In the genomic region with DNA sequence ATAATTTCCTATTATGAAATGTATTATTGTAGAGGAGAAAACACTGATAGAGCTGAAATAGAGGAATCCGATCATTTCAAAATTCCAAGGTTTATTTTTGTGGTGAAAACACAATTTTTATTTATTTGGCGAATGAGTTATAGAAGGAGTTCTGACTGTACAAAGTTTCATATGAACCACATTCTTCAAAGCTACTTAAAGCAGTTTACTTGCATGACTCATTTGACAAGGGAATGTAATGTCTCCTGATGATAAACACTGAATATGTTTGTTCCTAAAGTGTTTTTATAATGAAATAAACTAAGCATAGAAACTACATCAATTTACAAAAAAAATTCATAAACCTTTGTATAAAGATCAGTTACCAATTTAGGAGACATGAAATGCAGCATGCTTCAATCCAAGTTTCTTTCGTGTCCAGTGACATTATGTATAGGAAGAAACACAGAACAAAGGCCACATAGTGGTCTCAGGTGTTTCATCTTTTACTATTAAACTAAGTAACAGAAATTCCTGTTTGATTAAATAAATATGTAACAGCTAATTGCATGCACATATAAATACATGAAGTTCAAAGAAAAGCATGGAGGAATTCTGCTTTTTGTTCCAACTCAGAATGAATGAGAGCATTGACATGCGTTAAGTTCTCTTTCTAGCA, we compare ENCODE assay signal across 10 cellular contexts. TPM values are rescaled to one million over a fixed set of nuclear protein-coding genes. Genes with fewer than 3 reads are reported as not detected.
A peak's percentile ranks its signal among the peaks of the same experiment; 100 is the strongest.
DNase-seq lines count a peak whose midpoint lies in the region; ATAC-seq and TF ChIP-seq lines count a peak whose summit lies in the region.
"Had no signal": no experiment of that assay in that cellular context is flagged by ENCODE, and none has a peak within 500 bp of the region (broad histone marks: within the 10 kb centered on the region; RNA-seq: fewer than 3 reads in every experiment).

No MANE protein-coding gene starts in this region.

- H3K4me3 ChIP-seq in DOHH2 (ENCODE audit: low read length) (peak overlapping the region; percentile 81), SJCRH30 (no peak overlapping the region)
- H3K4me3 ChIP-seq in naive thymus-derived CD4-positive, alpha-beta T cell (ENCODE audit: low read length): peak overlapping the region; percentile 71

- peaks cover 32% of the 10 kb centered on the region for H3K36me3 ChIP-seq in DOHH2 (ENCODE audit: control insufficient read depth, low read length)
- H3K36me3 ChIP-seq in naive thymus-derived CD4-positive, alpha-beta T cell (ENCODE audit: control insufficient read depth in 2 of 3, insufficient read depth in 3 of 3, low read length in 3 of 3): no peaks in the 10 kb centered on the region
- H3K36me3 ChIP-seq in SJCRH30: no peaks in the 10 kb centered on the region

- intact Hi-C loops in naive thymus-derived CD4-positive, alpha-beta T cell (cut with micrococcal nuclease): loop anchor here in 1 of 2 donors (2.0 kb wide), 1 partner anchor 18 kb away; no protein-coding TSS in a partner anchor

- peak overlapping the region; percentile 88 to 100 (median 96) for H3K4me3 Mint-ChIP-seq in naive thymus-derived CD4-positive, alpha-beta T cell

- H3K36me3 Mint-ChIP-seq in naive thymus-derived CD4-positive, alpha-beta T cell: peaks cover 4 to 18% (median 10%) of the 10 kb centered on the region in 5 donors

- no peak for TF ChIP-seq CTCF in DOHH2 (IDR thresholded peaks at IDR 0.05; ENCODE audit: low read depth, low read length, poor library complexity, severe bottlenecking)

- H3K27me3 ChIP-seq in DOHH2 (ENCODE audit: control insufficient read depth, low read length) (no peaks in the 10 kb centered on the region), SJCRH30 (no peaks in the 10 kb centered on the region)
- no peaks in the 10 kb centered on the region for H3K27me3 ChIP-seq in naive thymus-derived CD4-positive, alpha-beta T cell (ENCODE audit: control insufficient read depth in 2 of 2, insufficient read depth in 2 of 2, low read length in 2 of 2)

- H3K27ac ChIP-seq in DOHH2 (ENCODE audit: low read depth, low read length) (peak overlapping the region; percentile 97), SJCRH30 (no peak overlapping the region)
- peak overlapping the region; percentile 74 for H3K27ac ChIP-seq in naive thymus-derived CD4-positive, alpha-beta T cell (ENCODE audit: low read depth, low read length)

- POLR2A ChIA-PET in naive thymus-derived CD4-positive, alpha-beta T cell (lab: Charles Lee): interaction anchor here (0.6 to 2.0 kb wide), 8 partner anchors 13 to 657 kb away, joined by 3 to 7 read pairs (median 4); partner anchors contain the start of genes CTBS and SSX2IP

- H3K9me3 Mint-ChIP-seq in naive thymus-derived CD4-positive, alpha-beta T cell: peaks cover 0 to 4% (median 0%) of the 10 kb centered on the region in 11 donors

- ATAC-seq in naive thymus-derived CD4-positive, alpha-beta T cell: no peak
- no peak for ATAC-seq in HG03196 (IDR thresholded peaks at IDR 0.05; ENCODE audit: unreplicated experiment)

- no peaks in the 10 kb centered on the region for H3K9me2 ChIP-seq in DOHH2 (replicated peaks; ENCODE audit: control insufficient read depth, low read length)

- CTCF ChIA-PET in naive thymus-derived CD4-positive, alpha-beta T cell (lab: Charles Lee): interaction anchor here (1.0 to 9.7 kb wide), 3 partner anchors 39 to 607 kb away, joined by 3 to 167 read pairs (median 6); no protein-coding TSS in a partner anchor

- peak overlapping the region; percentile 86 to 100 (median 98) for H3K27ac Mint-ChIP-seq in naive thymus-derived CD4-positive, alpha-beta T cell

- no peaks in the 10 kb centered on the region for H3K27me3 Mint-ChIP-seq in naive thymus-derived CD4-positive, alpha-beta T cell

- H3K4me1 Mint-ChIP-seq in naive thymus-derived CD4-positive, alpha-beta T cell: peaks cover 29 to 64% (median 53%) of the 10 kb centered on the region in 7 donors

- H3K4me2 ChIP-seq in DOHH2 (ENCODE audit: low read length): peak overlapping the region; percentile 76

- H3F3A ChIP-seq in DOHH2 (ENCODE audit: control insufficient read depth, insufficient read depth): peaks cover 32% of the 10 kb centered on the region

- H3K9me3 ChIP-seq in DOHH2 (ENCODE audit: control insufficient read depth, insufficient read depth, low read length) (no peaks in the 10 kb centered on the region), SJCRH30 (replicated peaks) (no peaks in the 10 kb centered on the region)
- H3K9me3 ChIP-seq in naive thymus-derived CD4-positive, alpha-beta T cell (ENCODE audit: control insufficient read depth in 2 of 3, low read length in 3 of 3): no peaks in the 10 kb centered on the region

- H4K20me1 ChIP-seq in DOHH2 (ENCODE audit: control insufficient read depth, insufficient read depth, low read depth, low read length): no peaks in the 10 kb centered on the region

- peak; percentile 18 for DNase-seq in HT1080 (ENCODE audit: low read depth)
- DNase-seq in amniotic epithelial cell (ENCODE audit: low read depth): peak; percentile 85
- DNase-seq in naive thymus-derived CD4-positive, alpha-beta T cell: no peak
- DNase-seq in epidermal melanocyte (ENCODE audit: insufficient read length, low spot score): no peak
- no peak for DNase-seq in SJCRH30
- no peak for DNase-seq in T-helper 9 cell
- DNase-seq: activated CD8-positive, alpha-beta memory T cell treated with anti-CD3 and anti-CD28 coated beads, Interleukin-2, amount 50 U/mL, for 48 hours; NCI-H1105 had no signal

- H3K4me1 ChIP-seq in DOHH2 (ENCODE audit: control insufficient read depth, low read length) (peaks cover 71% of the 10 kb centered on the region), SJCRH30 (no peaks in the 10 kb centered on the region)
- H3K4me1 ChIP-seq in naive thymus-derived CD4-positive, alpha-beta T cell (ENCODE audit: control insufficient read depth in 2 of 2, insufficient read depth in 2 of 2, low read length in 2 of 2): peaks cover 27 to 37% of the 10 kb centered on the region in 2 donors

- H3K79me2 ChIP-seq in DOHH2 (ENCODE audit: control insufficient read depth, low read length): peaks cover 69% of the 10 kb centered on the region

RNA-seq across cellular contexts. Expression of gene PRKACB, which starts 2.4 kb away (rescaled TPM):
- 6.0 and 8.8 TPM in 2 replicates for total RNA-seq in HT1080 (2014; rRNA removed; shearing (Covaris generic))
- 7.7 and 12.3 TPM in 2 replicates for polyA plus RNA-seq in HT1080 (2015; cell fraction: cytosol; rRNA removed)
- 10.1 and 10.2 TPM in 2 replicates for polyA plus RNA-seq in HT1080 (2015; cell fraction: nucleus; rRNA removed)
- 100 to 1,000 TPM in 2 of 5 experiments, 10 to 100 TPM in 3; 71.1 to 176 (median 89.3) TPM for total RNA-seq in naive thymus-derived CD4-positive, alpha-beta T cell
- 100 to 1,000 TPM in 1 of 2 donors, 10 to 100 TPM in 1; 95.0 to 134 TPM for polyA plus RNA-seq in naive thymus-derived CD4-positive, alpha-beta T cell
- total RNA-seq in SJCRH30 (2014; rRNA removed; shearing (Covaris generic)): 29.1 and 31.0 TPM in 2 replicates

Comparison
In these comparisons a context has a peak if more than half of its experiments do, and no peak if none do; other contexts are left out.
1. DNase-seq: peak in HT1080 (single experiment) and amniotic epithelial cell (single experiment); none in naive thymus-derived CD4-positive, alpha-beta T cell (0 of 9), epidermal melanocyte (single experiment), SJCRH30 (0 of 2) and T-helper 9 cell (single experiment).